20 cellular contexts compared by ENCODE assay signal in genomic region chr10:78924319-78925003, GRCh38.
DNase-seq lines count a peak whose midpoint lies in the region; ATAC-seq and TF ChIP-seq lines count a peak whose summit lies in the region.
"Had no signal": no experiment of that assay in that cellular context is flagged by ENCODE, and none has a peak within 500 bp of the region (broad histone marks: within the 10 kb centered on the region; RNA-seq: fewer than 3 reads in every experiment).

No MANE protein-coding gene starts in this region.

- H2BK15ac ChIP-seq in mesendoderm (replicated peaks; ENCODE audit: low read depth) = no peak overlapping the region

- no peak overlapping the region for H2AK5ac ChIP-seq in mesendoderm (ENCODE audit: low read length)

- H4K8ac ChIP-seq in mesendoderm (ENCODE audit: low read depth, low read length) = no peak overlapping the region

- H3K4me3 Mint-ChIP-seq in WTC11 = no peak overlapping the region

- H3K27ac Mint-ChIP-seq in WTC11 = no peak overlapping the region

- no peak overlapping the region for H3K4me3 ChIP-seq in mesendoderm (ENCODE audit: low read length)
- H3K4me3 ChIP-seq: adrenal gland, cardiac muscle cell, psoas muscle, uterus had no signal

- H3K27ac ChIP-seq in mesendoderm (ENCODE audit: low read depth, low read length) = no peak overlapping the region
- H3K27ac ChIP-seq: cardiac muscle cell, psoas muscle, uterus had no signal

- peak; percentile 87 for ATAC-seq in WTC11

- no peaks in the 10 kb centered on the region for H3K79me2 ChIP-seq in mesendoderm (ENCODE audit: control insufficient read depth, insufficient read depth, low read length)

- peaks cover 5% of the 10 kb centered on the region for H3K4me1 ChIP-seq in mesendoderm (ENCODE audit: control insufficient read depth, low read depth, low read length)
- H3K4me1 ChIP-seq: psoas muscle, uterus had no signal

- H3K9ac ChIP-seq in mesendoderm (ENCODE audit: low read length) = no peak overlapping the region

- no peak overlapping the region for H4K5ac ChIP-seq in mesendoderm (ENCODE audit: low read length)

- POLR2A ChIA-PET in WTC11 (lab: Charles Lee) = no interaction called here

- H3K23ac ChIP-seq in mesendoderm (ENCODE audit: low read length) = no peak overlapping the region

- no peak overlapping the region for H3K18ac ChIP-seq in mesendoderm (ENCODE audit: low read length)

- no peak overlapping the region for H3K56ac ChIP-seq in mesendoderm (ENCODE audit: low read length)

- no peaks in the 10 kb centered on the region for H3K79me1 ChIP-seq in mesendoderm (ENCODE audit: low read length)

- TF ChIP-seq CTCF in WTC11 (IDR thresholded peaks at IDR 0.05) = no peak

- no peak overlapping the region for H2BK120ac ChIP-seq in mesendoderm (ENCODE audit: low read depth, low read length)

- no peak overlapping the region for H3K4me2 ChIP-seq in mesendoderm (ENCODE audit: low read length)

- no peaks in the 10 kb centered on the region for H3K27me3 ChIP-seq in mesendoderm (ENCODE audit: insufficient read depth, low read length, poor library complexity)
- H3K27me3 ChIP-seq: adrenal gland, cardiac muscle cell, uterus had no signal

- WGBS in mesendoderm (ENCODE audit: extremely low coverage, insufficient coverage, low lambda C conversion rate) = no CpG with 5 or more reads among the region's 7 CpGs

- peak; percentile 54 for DNase-seq in NCI-H146 (lab: John Stamatoyannopoulos, UW)
- DNase-seq in NCI-H146 treated with DMSO at 0.1 percent for 48 hours (lab: John Stamatoyannopoulos, UW; ENCODE audit: unreplicated experiment) = no peak
- DNase-seq in NCI-H1436 treated with DMSO at 0.1 percent for 48 hours (lab: John Stamatoyannopoulos, UW) = peak; percentile 75
- no peak for DNase-seq in WTC11 (ENCODE audit: low spot score)
- DNase-seq in mesendoderm = peak; percentile 48
- no peak for DNase-seq in AG20443 (ENCODE audit: low spot score)
- DNase-seq in Kasumi-1 (lab: John Stamatoyannopoulos, UW) = no peak
- no peak for DNase-seq in stimulated activated CD4-positive, alpha-beta T cell treated with anti-CD3 and anti-CD28 coated beads, Interleukin-12 subunit alpha, Interleukin-12 subunit beta, amount 100 ng/mL, for 4 hours
- DNase-seq: activated CD8-positive, alpha-beta memory T cell treated with anti-CD3 and anti-CD28 coated beads, Interleukin-2, amount 50 U/mL, for 48 hours; activated effector memory CD4-positive, alpha-beta T cell treated with anti-CD3 and anti-CD28 coated beads, Interleukin-2, amount 50 U/mL, for 16 hours; GDM1; GOT3; kidney glomerular epithelial cell; midbrain; NCI-H1930; psoas muscle; substantia nigra; uterus had no signal

- CTCF ChIA-PET in WTC11 (lab: Charles Lee) = interaction anchor here (0.7 to 1.0 kb wide), 2 partner anchors 11 to 451 kb away, joined by 3 to 4 read pairs; no protein-coding TSS in a partner anchor

- peaks cover 4% of the 10 kb centered on the region for H3K27me3 Mint-ChIP-seq in WTC11 (ENCODE audit: low read depth)

- no peaks in the 10 kb centered on the region for H3K9me3 Mint-ChIP-seq in WTC11

- H3K4ac ChIP-seq in mesendoderm (ENCODE audit: low read depth, low read length) = no peak overlapping the region

- H3K36me3 Mint-ChIP-seq in WTC11 = no peaks in the 10 kb centered on the region

- no peak overlapping the region for H2BK5ac ChIP-seq in mesendoderm (ENCODE audit: low read length)

- H3K4me1 Mint-ChIP-seq in WTC11 = peaks cover 23% of the 10 kb centered on the region

- H3K36me3 ChIP-seq in mesendoderm (ENCODE audit: control insufficient read depth, insufficient read depth, low read length) = no peaks in the 10 kb centered on the region
- H3K36me3 ChIP-seq: adrenal gland, cardiac muscle cell, uterus had no signal

TF ChIP-seq in WTC11, 78 proteins besides CTCF, POLR2A, EP300 and RAD21 (continues in another document):
- TF ChIP-seq NR1H2 (CRISPR knock-in tag; IDR thresholded peaks at IDR 0.05) (no peak), CREM (CRISPR knock-in tag; IDR thresholded peaks at IDR 0.05) (no peak), ARID4B (CRISPR knock-in tag; IDR thresholded peaks at IDR 0.05; ENCODE audit: borderline replicate concordance) (no peak), FOXJ3 (CRISPR knock-in tag; IDR thresholded peaks at IDR 0.05; ENCODE audit: borderline replicate concordance) (no peak), ZBTB43 (CRISPR knock-in tag; IDR thresholded peaks at IDR 0.05) (no peak), FOXP4 (CRISPR knock-in tag; IDR thresholded peaks at IDR 0.05) (no peak), GRHL2 (CRISPR knock-in tag; IDR thresholded peaks at IDR 0.05; ENCODE audit: insufficient replicate concordance, severe bottlenecking) (no peak), ZNF219 (CRISPR knock-in tag; IDR thresholded peaks at IDR 0.05; ENCODE audit: borderline replicate concordance) (no peak), EMX1 (CRISPR knock-in tag; IDR thresholded peaks at IDR 0.05) (no peak), ETV6 (CRISPR knock-in tag; IDR thresholded peaks at IDR 0.05) (no peak), SMAD4 (CRISPR knock-in tag; IDR thresholded peaks at IDR 0.05) (no peak), MYBL2 (CRISPR knock-in tag; IDR thresholded peaks at IDR 0.05) (no peak), ZNF671 (CRISPR knock-in tag; IDR thresholded peaks at IDR 0.05) (no peak), ATF1 (CRISPR knock-in tag; IDR thresholded peaks at IDR 0.05) (no peak), ELF4 (CRISPR knock-in tag; IDR thresholded peaks at IDR 0.05; ENCODE audit: low read depth) (no peak), CREB1 (CRISPR knock-in tag; IDR thresholded peaks at IDR 0.05) (no peak), IRF2 (CRISPR knock-in tag; IDR thresholded peaks at IDR 0.05; ENCODE audit: borderline replicate concordance, low read depth) (no peak), OVOL2 (CRISPR knock-in tag; IDR thresholded peaks at IDR 0.05; ENCODE audit: borderline replicate concordance) (no peak)

Comparison
In these comparisons a context has a peak if more than half of its experiments do, and no peak if none do; other contexts are left out.
1. DNase-seq: peak in NCI-H146 (single experiment), NCI-H1436 treated with DMSO at 0.1 percent for 48 hours (single experiment) and mesendoderm (single experiment); none in NCI-H146 treated with DMSO at 0.1 percent for 48 hours (single experiment), WTC11 (single experiment), AG20443 (single experiment), Kasumi-1 (0 of 2) and stimulated activated CD4-positive, alpha-beta T cell treated with anti-CD3 and anti-CD28 coated beads, Interleukin-12 subunit alpha, Interleukin-12 subunit beta, amount 100 ng/mL, for 4 hours (single experiment).